Comparison of ENCODE assay signal across 8 cellular contexts in the genomic region with DNA sequence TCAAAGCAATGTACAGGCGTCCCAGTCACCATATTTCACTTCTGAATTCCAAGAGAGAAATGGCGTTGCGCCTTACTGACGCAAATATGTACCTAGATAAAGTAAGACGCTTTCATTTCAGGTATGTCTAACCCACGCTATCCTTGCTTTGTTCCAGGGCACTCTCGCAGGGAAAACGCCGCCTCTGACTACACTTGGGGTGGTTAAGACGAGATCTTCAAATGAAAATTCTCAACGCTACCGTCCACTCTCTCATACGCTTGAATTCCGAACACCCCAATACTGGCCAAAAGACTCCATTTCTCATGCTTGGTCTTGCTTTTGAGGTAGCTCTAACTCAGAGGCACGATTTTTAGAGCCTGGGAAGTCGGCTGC. TPM values are rescaled to one million over a fixed set of nuclear protein-coding genes. Genes with fewer than 3 reads are reported as not detected.
DNase-seq lines count a peak whose midpoint lies in the region; ATAC-seq and TF ChIP-seq lines count a peak whose summit lies in the region.

No MANE protein-coding gene starts in this region.

- peak overlapping the region; percentile 99 for H3K27ac Mint-ChIP-seq in endothelial cell (ENCODE audit: unreplicated experiment)
- peak overlapping the region; percentile 99 for H3K27ac Mint-ChIP-seq in natural killer cell treated with Interleukin-12 subunit alpha and Interleukin-12 subunit beta and Interleukin-15 and Interleukin-18, amount 100 ng/mL, for 72 hours

- H3K36me3 ChIP-seq in HEK293 (ENCODE audit: control insufficient read depth in 2 of 2, insufficient read depth in 1 of 2, low read length in 2 of 2) = peaks cover 14 to 29% of the 10 kb centered on the region in 2 experiments; a peak in 2 of 3 replicates
- H3K36me3 ChIP-seq in Peyer's patch = peaks cover 0 to 17% (median 0%) of the 10 kb centered on the region in 3 donors

- DNase-seq in NCI-H1092 treated with DMSO at 0.1 percent for 48 hours (lab: John Stamatoyannopoulos, UW) = peak; percentile 96
- DNase-seq in NCI-H1092 (lab: John Stamatoyannopoulos, UW) = no peak
- DNase-seq in Peyer's patch = peak in 1 of 3 donors; percentile 56
- no peak for DNase-seq in endothelial cell (ENCODE audit: low spot score)
- no peak for DNase-seq in natural killer cell treated with Interleukin-12 subunit alpha and Interleukin-12 subunit beta and Interleukin-15 and Interleukin-18, amount 100 ng/mL, for 72 hours (ENCODE audit: low spot score)
- no peak for DNase-seq in AG08395 (ENCODE audit: low spot score)
- no peak for DNase-seq in midbrain (lab: John Stamatoyannopoulos, UW)

- no peaks in the 10 kb centered on the region for H3K9me3 Mint-ChIP-seq in endothelial cell (ENCODE audit: unreplicated experiment)
- no peaks in the 10 kb centered on the region for H3K9me3 Mint-ChIP-seq in natural killer cell treated with Interleukin-12 subunit alpha and Interleukin-12 subunit beta and Interleukin-15 and Interleukin-18, amount 100 ng/mL, for 72 hours

- no peaks in the 10 kb centered on the region for H3K9me3 ChIP-seq in HEK293 (ENCODE audit: control insufficient read depth, insufficient read depth, low read depth, low read length)
- no peaks in the 10 kb centered on the region for H3K9me3 ChIP-seq in Peyer's patch

- peaks cover 6% of the 10 kb centered on the region for H3K4me1 Mint-ChIP-seq in endothelial cell (ENCODE audit: unreplicated experiment)
- H3K4me1 Mint-ChIP-seq in natural killer cell treated with Interleukin-12 subunit alpha and Interleukin-12 subunit beta and Interleukin-15 and Interleukin-18, amount 100 ng/mL, for 72 hours (ENCODE audit: low read depth in 2 of 2) = peaks cover 13 to 18% of the 10 kb centered on the region in 2 donors

- no peak for TF ChIP-seq POLR2A in Peyer's patch (IDR thresholded peaks at IDR 0.05)

- TF ChIP-seq CTCF in HEK293 (tag by site-specific recombination; IDR thresholded peaks at IDR 0.05) = no peak
- TF ChIP-seq CTCF in Peyer's patch (IDR thresholded peaks at IDR 0.05) = no peak
- no peak for TF ChIP-seq CTCF in endothelial cell (IDR thresholded peaks at IDR 0.05; ENCODE audit: unreplicated experiment)

- POLR2A ChIA-PET in HEK293 (lab: Yijun Ruan, JAX) = interaction anchor here (0.6 to 1.8 kb wide), 17 partner anchors 9 to 443 kb away, joined by 3 to 13 read pairs (median 4); partner anchors contain the start of genes CAP1, RLF and TMCO2

- peaks cover 18% of the 10 kb centered on the region for H3K36me3 Mint-ChIP-seq in endothelial cell (ENCODE audit: low read depth, unreplicated experiment)
- H3K36me3 Mint-ChIP-seq in natural killer cell treated with Interleukin-12 subunit alpha and Interleukin-12 subunit beta and Interleukin-15 and Interleukin-18, amount 100 ng/mL, for 72 hours = peaks cover 20% of the 10 kb centered on the region

- ATAC-seq in natural killer cell treated with Interleukin-12 subunit alpha and Interleukin-12 subunit beta and Interleukin-15 and Interleukin-18, amount 100 ng/mL, for 72 hours = peak; percentile 0

- H3K27me3 ChIP-seq in Peyer's patch = no peaks in the 10 kb centered on the region

- no peaks in the 10 kb centered on the region for H3K4me1 ChIP-seq in HEK293 (ENCODE audit: control insufficient read depth, insufficient read depth, low read length)
- peaks cover 0 to 18% (median 2%) of the 10 kb centered on the region in 4 donors for H3K4me1 ChIP-seq in Peyer's patch

- H3K4me3 Mint-ChIP-seq in endothelial cell (ENCODE audit: unreplicated experiment) = peak overlapping the region; percentile 97
- H3K4me3 Mint-ChIP-seq in natural killer cell treated with Interleukin-12 subunit alpha and Interleukin-12 subunit beta and Interleukin-15 and Interleukin-18, amount 100 ng/mL, for 72 hours = peak overlapping the region; percentile 97

- H3K4me3 ChIP-seq in HEK293 (ENCODE audit: low read depth, low read length) = peak overlapping the region; percentile 89
- H3K4me3 ChIP-seq in Peyer's patch = peak overlapping the region; percentile 64 to 86 (median 72)

- H3K27ac ChIP-seq in HEK293 (ENCODE audit: extremely low read depth, low read depth, low read length) (peak overlapping the region; percentile 85), Peyer's patch (peak overlapping the region; percentile 88 to 97 (median 95))

- H3K27me3 Mint-ChIP-seq in endothelial cell (ENCODE audit: unreplicated experiment) = peaks cover 17% of the 10 kb centered on the region
- H3K27me3 Mint-ChIP-seq in natural killer cell treated with Interleukin-12 subunit alpha and Interleukin-12 subunit beta and Interleukin-15 and Interleukin-18, amount 100 ng/mL, for 72 hours = no peaks in the 10 kb centered on the region

- CTCF ChIA-PET in HEK293 (lab: Yijun Ruan, JAX) = interaction anchor here (1.2 to 1.6 kb wide), 2 partner anchors 86 to 105 kb away, joined by 4 to 5 read pairs; no protein-coding TSS in a partner anchor

TF ChIP-seq in HEK293, 187 proteins besides CTCF, POLR2A, EP300 and RAD21:
- no peak for TF ChIP-seq IKZF3 (tag by site-specific recombination; IDR thresholded peaks at IDR 0.05)
- TF ChIP-seq HOXC10 (CRISPR knock-in tag; IDR thresholded peaks at IDR 0.05) = no peak
- TF ChIP-seq, protein P1, sequence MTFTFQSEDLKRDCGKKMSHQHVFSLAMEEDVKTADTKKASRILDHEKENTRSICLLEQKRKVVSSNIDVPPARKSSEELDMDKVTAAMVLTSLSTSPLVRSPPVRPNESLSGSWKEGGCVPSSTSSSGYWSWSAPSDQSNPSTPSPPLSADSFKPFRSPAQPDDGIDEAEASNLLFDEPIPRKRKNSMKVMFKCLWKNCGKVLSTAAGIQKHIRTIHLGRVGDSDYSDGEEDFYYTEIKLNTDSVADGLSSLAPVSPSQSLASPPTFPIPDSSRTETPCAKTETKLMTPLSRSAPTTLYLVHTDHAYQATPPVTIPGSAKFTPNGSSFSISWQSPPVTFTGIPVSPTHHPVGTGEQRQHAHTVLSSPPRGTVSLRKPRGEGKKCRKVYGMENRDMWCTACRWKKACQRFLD (tag by site-specific recombination; IDR thresholded peaks at IDR 0.05) = no peak
- TF ChIP-seq ZNF600 (tag by site-specific recombination; IDR thresholded peaks at IDR 0.05) = no peak
- no peak for TF ChIP-seq WT1 (tag by site-specific recombination; IDR thresholded peaks at IDR 0.05)
- TF ChIP-seq ZEB2 (tag by site-specific recombination; IDR thresholded peaks at IDR 0.05) = no peak

RNA-seq across cellular contexts. Expression of gene ZMPSTE24, which starts 0.7 kb away (rescaled TPM):
- 10 to 100 TPM; 11.6 to 44.3 (median 25.1) TPM for total RNA-seq in Peyer's patch
- 32.9 TPM for total RNA-seq in endothelial cell (ENCODE audit: unreplicated experiment)
- 10 to 100 TPM; 36.9 to 38.5 TPM for total RNA-seq in natural killer cell treated with Interleukin-12 subunit alpha and Interleukin-12 subunit beta and Interleukin-15 and Interleukin-18, amount 100 ng/mL, for 72 hours

RNA-seq across cellular contexts. Expression of gene TMCO2, which starts 9.6 kb away (rescaled TPM):
- total RNA-seq in Peyer's patch (not detected), endothelial cell (ENCODE audit: unreplicated experiment) (0.54 TPM)
- total RNA-seq in natural killer cell treated with Interleukin-12 subunit alpha and Interleukin-12 subunit beta and Interleukin-15 and Interleukin-18, amount 100 ng/mL, for 72 hours = not detected

RNA-seq across cellular contexts. Expression of gene COL9A2, which starts 59.8 kb away (rescaled TPM):
- 10 to 100 TPM in 1 of 4 donors, 1 to 10 TPM in 3; 2.1 to 11.6 (median 6.3) TPM for total RNA-seq in Peyer's patch
- 5.4 TPM for total RNA-seq in endothelial cell (ENCODE audit: unreplicated experiment)
- 1 to 10 TPM; 5.4 to 7.3 TPM for total RNA-seq in natural killer cell treated with Interleukin-12 subunit alpha and Interleukin-12 subunit beta and Interleukin-15 and Interleukin-18, amount 100 ng/mL, for 72 hours
